25 cellular contexts compared by ENCODE assay signal in genomic region chr7:33643497-33643896, GRCh38.
"Had no signal": no experiment of that assay in that cellular context is flagged by ENCODE, and none has a peak within 500 bp of the region (broad histone marks: within the 10 kb centered on the region; RNA-seq: fewer than 3 reads in every experiment).

No MANE protein-coding gene starts in this region.

- DNase-seq: activated CD4-positive, alpha-beta memory T cell treated with anti-CD3 and anti-CD28 coated beads for 36 hours; activated CD4-positive, alpha-beta T cell treated with anti-CD3 and anti-CD28 coated beads, Interleukin-2, amount 10 ng/mL, durations not matched to agents 7 days and 5 days; activated CD4-positive, CD25-positive, alpha-beta regulatory T cell; activated CD8-positive, alpha-beta memory T cell treated with anti-CD3 and anti-CD28 coated beads for 24 hours; activated effector memory CD4-positive, alpha-beta T cell treated with anti-CD3 and anti-CD28 coated beads, Interleukin-2, amount 50 U/mL, for 16 hours; activated naive CD4-positive, alpha-beta T cell treated with Interleukin-2 at 50 U/mL for 16 hours; activated naive CD8-positive, alpha-beta T cell treated with anti-CD3 and anti-CD28 coated beads, Interleukin-2, amount 50 U/mL, for 24 hours; activated T-cell treated with anti-CD3 and anti-CD28 coated beads, Interleukin-2, amount 50 U/mL, for 4 hours; amniotic stem cell; body of pancreas; central memory CD4-positive, alpha-beta T cell; Karpas-422; NCI-H1048; NCI-H146; NCI-H187 treated with DMSO at 0.1 percent for 48 hours; NCI-H2081 treated with DMSO at 0.1 percent for 48 hours; NCI-H2227 treated with DMSO at 0.1 percent for 48 hours; NCI-H446 treated with DMSO at 0.1 percent for 48 hours; NCI-H524 treated with DMSO at 0.1 percent for 48 hours; NCI-H82; T-helper 1 cell had no signal

- ATAC-seq: activated naive CD4-positive, alpha-beta T cell treated with anti-CD3 and anti-CD28 coated beads, Interleukin-2, amount 50 U/mL, for 72 hours; activated naive CD8-positive, alpha-beta T cell treated with anti-CD3 and anti-CD28 coated beads, Interleukin-2, amount 50 U/mL, for 24 hours; activated T-cell treated with anti-CD3 and anti-CD28 coated beads, Interleukin-2, amount 50 U/mL, for 4 hours; body of pancreas had no signal

- H3K4me3 Mint-ChIP-seq: activated CD4-positive, alpha-beta memory T cell treated with anti-CD3 and anti-CD28 coated beads for 36 hours; activated CD4-positive, alpha-beta T cell treated with anti-CD3 and anti-CD28 coated beads, Interleukin-2, amount 10 ng/mL, durations not matched to agents 7 days and 5 days; activated naive CD8-positive, alpha-beta T cell treated with anti-CD3 and anti-CD28 coated beads, Interleukin-2, amount 50 U/mL, for 24 hours; activated T-cell treated with anti-CD3 and anti-CD28 coated beads, Interleukin-2, amount 50 U/mL, for 4 hours had no signal

- H3K4me3 ChIP-seq: ascending aorta, body of pancreas, SK-N-MC had no signal

- H3K4me1 ChIP-seq: ascending aorta, body of pancreas had no signal

- H3K9me3 ChIP-seq: ascending aorta, body of pancreas had no signal

- H3K27me3 ChIP-seq: ascending aorta, body of pancreas had no signal

- H3K4me1 Mint-ChIP-seq: activated CD4-positive, alpha-beta T cell treated with anti-CD3 and anti-CD28 coated beads, Interleukin-2, amount 10 ng/mL, durations not matched to agents 7 days and 5 days; activated naive CD8-positive, alpha-beta T cell treated with anti-CD3 and anti-CD28 coated beads, Interleukin-2, amount 50 U/mL, for 24 hours had no signal

- H3K27ac Mint-ChIP-seq: activated CD4-positive, alpha-beta memory T cell treated with anti-CD3 and anti-CD28 coated beads for 36 hours; activated CD4-positive, alpha-beta T cell treated with anti-CD3 and anti-CD28 coated beads, Interleukin-2, amount 10 ng/mL, durations not matched to agents 7 days and 5 days; activated naive CD4-positive, alpha-beta T cell treated with anti-CD3 and anti-CD28 coated beads, Interleukin-2, amount 50 U/mL, for 72 hours; activated naive CD8-positive, alpha-beta T cell treated with anti-CD3 and anti-CD28 coated beads, Interleukin-2, amount 50 U/mL, for 24 hours had no signal

- H3K27me3 Mint-ChIP-seq: activated CD4-positive, alpha-beta memory T cell treated with anti-CD3 and anti-CD28 coated beads for 36 hours; activated CD4-positive, alpha-beta T cell treated with anti-CD3 and anti-CD28 coated beads, Interleukin-2, amount 10 ng/mL, durations not matched to agents 7 days and 5 days; activated naive CD8-positive, alpha-beta T cell treated with anti-CD3 and anti-CD28 coated beads, Interleukin-2, amount 50 U/mL, for 24 hours had no signal

- H3K27ac ChIP-seq: ascending aorta, body of pancreas, SK-N-MC, VCaP had no signal

- H3K9me3 Mint-ChIP-seq: activated CD4-positive, alpha-beta memory T cell treated with anti-CD3 and anti-CD28 coated beads for 36 hours; activated CD4-positive, alpha-beta T cell treated with anti-CD3 and anti-CD28 coated beads, Interleukin-2, amount 10 ng/mL, durations not matched to agents 7 days and 5 days; activated naive CD4-positive, alpha-beta T cell treated with anti-CD3 and anti-CD28 coated beads, Interleukin-2, amount 50 U/mL, for 72 hours; activated naive CD8-positive, alpha-beta T cell treated with anti-CD3 and anti-CD28 coated beads, Interleukin-2, amount 50 U/mL, for 24 hours; activated T-cell treated with anti-CD3 and anti-CD28 coated beads, Interleukin-2, amount 50 U/mL, for 4 hours had no signal
